8 cellular contexts compared by ENCODE assay signal in the genomic region with DNA sequence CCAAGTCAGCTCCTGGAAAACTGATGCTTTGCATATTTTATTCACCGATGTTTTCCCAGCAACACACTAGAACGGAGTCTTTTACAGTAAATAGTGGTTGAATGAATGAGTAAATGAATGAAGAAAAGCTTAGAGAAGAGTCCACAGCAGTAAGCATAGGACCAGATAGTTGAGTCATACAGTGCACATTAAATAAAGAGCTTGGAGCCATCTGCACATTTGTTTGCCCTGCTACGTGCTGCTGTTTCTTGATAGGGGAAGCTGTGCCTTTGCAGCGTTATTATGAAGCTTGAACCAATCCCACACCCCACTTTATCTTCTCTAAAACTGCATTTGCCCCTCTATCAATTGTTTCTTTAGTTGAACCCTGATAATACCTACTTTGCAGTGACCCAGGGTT. TPM values are rescaled to one million over a fixed set of nuclear protein-coding genes. Genes with fewer than 3 reads are reported as not detected.
A peak's percentile ranks its signal among the peaks of the same experiment; 100 is the strongest.
DNase-seq lines count a peak whose midpoint lies in the region; ATAC-seq, FAIRE-seq and TF ChIP-seq lines count a peak whose summit lies in the region.

No MANE protein-coding gene starts in this region.

- H3K4me2 ChIP-seq in astrocyte (ENCODE audit: low read length) (peak overlapping the region; percentile 91), mesenchymal stem cell (ENCODE audit: low read length, poor library complexity, severe bottlenecking) (peak overlapping the region; percentile 83)

- POLR2A ChIA-PET in AG04450 (lab: Yijun Ruan, JAX) (interaction anchor here (2.2 kb wide), 1 partner anchor 14 kb away, joined by 9 read pairs; no protein-coding TSS in a partner anchor), HEK293 (lab: Yijun Ruan, JAX) (interaction anchor here (1.0 to 1.8 kb wide), 3 partner anchors 8 to 15 kb away, joined by 3 to 8 read pairs (median 4); no protein-coding TSS in a partner anchor)

- H3K9ac ChIP-seq in astrocyte (ENCODE audit: low read length) (peak overlapping the region; percentile 97), mesenchymal stem cell (ENCODE audit: low read length) (peak overlapping the region; percentile 98)

- no peak overlapping the region for H3K23ac ChIP-seq in mesenchymal stem cell (ENCODE audit: low read length in 2 of 2)

- H3K27me3 ChIP-seq in AG04450 (ENCODE audit: control insufficient read depth, insufficient read depth, low read length) (no peaks in the 10 kb centered on the region), astrocyte (ENCODE audit: insufficient read depth, low read length) (no peaks in the 10 kb centered on the region), mesenchymal stem cell (ENCODE audit: control insufficient read depth in 1 of 2, insufficient read depth in 1 of 2, low read length in 2 of 2) (no peaks in the 10 kb centered on the region)

- no peak overlapping the region for H2BK15ac ChIP-seq in mesenchymal stem cell (ENCODE audit: low read depth, poor library complexity, severe bottlenecking)

- no peak overlapping the region for H2BK12ac ChIP-seq in mesenchymal stem cell (ENCODE audit: low read length in 2 of 2)

- 12% methylated on average over 3 of the region's 4 CpGs for WGBS in mesenchymal stem cell

- no peak overlapping the region for H2AFZ ChIP-seq in astrocyte (ENCODE audit: low read depth, low read length)
- H2AFZ ChIP-seq in mesenchymal stem cell (ENCODE audit: low read depth, low read length): no peak overlapping the region

- H3K9me3 ChIP-seq in AG04450 (ENCODE audit: control insufficient read depth, insufficient read depth, low read length): no peaks in the 10 kb centered on the region
- no peaks in the 10 kb centered on the region for H3K9me3 ChIP-seq in HEK293 (ENCODE audit: control insufficient read depth, insufficient read depth, low read depth, low read length)
- no peaks in the 10 kb centered on the region for H3K9me3 ChIP-seq in astrocyte (ENCODE audit: insufficient read depth, low read depth, low read length)
- H3K9me3 ChIP-seq in mesenchymal stem cell (ENCODE audit: control insufficient read depth, low read length): no peaks in the 10 kb centered on the region

- H2AK5ac ChIP-seq in mesenchymal stem cell (ENCODE audit: low read length, severe bottlenecking): no peak overlapping the region

- no peaks in the 10 kb centered on the region for H3K36me3 Mint-ChIP-seq in astrocyte (ENCODE audit: low read depth, unreplicated experiment)

- H3K36me3 ChIP-seq in HEK293 (ENCODE audit: control insufficient read depth in 2 of 2, insufficient read depth in 1 of 2, low read length in 2 of 2): peaks cover 0 to 9% of the 10 kb centered on the region in 2 experiments; a peak in 1 of 3 replicates
- H3K36me3 ChIP-seq in astrocyte (ENCODE audit: insufficient read depth, low read length): no peaks in the 10 kb centered on the region
- peaks cover 0 to 12% of the 10 kb centered on the region in 2 experiments for H3K36me3 ChIP-seq in mesenchymal stem cell (ENCODE audit: control insufficient read depth in 1 of 2, insufficient read depth in 2 of 2, low read depth in 1 of 2, low read length in 2 of 2)

- H3K27ac ChIP-seq in AG04450 (ENCODE audit: low read depth, low read length): no peak overlapping the region
- peak overlapping the region; percentile 93; the same call in 1 of the 2 replicates for H3K27ac ChIP-seq in HEK293 (ENCODE audit: extremely low read depth, low read depth, low read length)
- peak overlapping the region; percentile 92 for H3K27ac ChIP-seq in astrocyte (ENCODE audit: low read depth, low read length)
- H3K27ac ChIP-seq in mesenchymal stem cell (ENCODE audit: low read length, poor library complexity, severe bottlenecking): peak overlapping the region; percentile 99

- no peak for ATAC-seq in HG02840 (IDR thresholded peaks at IDR 0.05; ENCODE audit: low FRiP score, unreplicated experiment)
- no peak for ATAC-seq in HG03457 (IDR thresholded peaks at IDR 0.05; ENCODE audit: unreplicated experiment)

- no peak for FAIRE-seq in astrocyte (lab: Jason Lieb, UNC)

- H4K20me1 ChIP-seq in astrocyte (ENCODE audit: insufficient read depth, low read length): peaks cover 45% of the 10 kb centered on the region

- peaks cover 23% of the 10 kb centered on the region for H3K79me1 ChIP-seq in mesenchymal stem cell (replicated peaks; ENCODE audit: low read length, poor library complexity, severe bottlenecking)

- H3K27ac Mint-ChIP-seq in astrocyte (ENCODE audit: unreplicated experiment): peak overlapping the region; percentile 95

- H3K14ac ChIP-seq in mesenchymal stem cell (ENCODE audit: low read length in 2 of 2): no peak overlapping the region

- CTCF ChIA-PET in AG04450 (lab: Charles Lee): interaction anchor here (0.6 to 3.6 kb wide), 9 partner anchors 14 to 459 kb away, joined by 3 to 30 read pairs (median 7); no protein-coding TSS in a partner anchor
- CTCF ChIA-PET in HEK293 (lab: Yijun Ruan, JAX): interaction anchor here (0.5 to 3.0 kb wide), 4 partner anchors 15 to 247 kb away, joined by 3 to 17 read pairs (median 4); no protein-coding TSS in a partner anchor

- peaks cover 61% of the 10 kb centered on the region for H3K79me2 ChIP-seq in astrocyte (ENCODE audit: insufficient read depth, low read length)

- no peaks in the 10 kb centered on the region for H3K9me3 Mint-ChIP-seq in astrocyte (ENCODE audit: unreplicated experiment)

- no peaks in the 10 kb centered on the region for H3K27me3 Mint-ChIP-seq in astrocyte (ENCODE audit: low read depth, unreplicated experiment)

- TF ChIP-seq CTCF in AG04450 (IDR thresholded peaks at IDR 0.05; ENCODE audit: low read depth, low read length): no peak
- TF ChIP-seq CTCF in HEK293 (tag by site-specific recombination; IDR thresholded peaks at IDR 0.05): no peak
- TF ChIP-seq CTCF in astrocyte (IDR thresholded peaks at IDR 0.05; ENCODE audit: insufficient read depth, low read depth, low read length): no peak

- H3K4me3 ChIP-seq in AG04450 (ENCODE audit: low read depth, low read length): peak overlapping the region; percentile 92
- H3K4me3 ChIP-seq in HEK293 (ENCODE audit: low read depth, low read length): peak overlapping the region; percentile 97
- peak overlapping the region; percentile 85 for H3K4me3 ChIP-seq in astrocyte (ENCODE audit: insufficient read depth, low read depth, low read length)
- H3K4me3 ChIP-seq in mesenchymal stem cell (ENCODE audit: insufficient read depth in 1 of 2, low read depth in 1 of 2, low read length in 2 of 2): peak overlapping the region in 1 of 2 experiments; percentile 99

- no peak overlapping the region for H3K4ac ChIP-seq in mesenchymal stem cell (ENCODE audit: low read depth in 1 of 2, low read length in 2 of 2)

- H3K4me1 ChIP-seq in HEK293 (ENCODE audit: control insufficient read depth, insufficient read depth, low read length): peaks cover 4% of the 10 kb centered on the region; the same call in 1 of the 2 replicates
- peaks cover 9% of the 10 kb centered on the region for H3K4me1 ChIP-seq in astrocyte (ENCODE audit: insufficient read depth, low read length)
- H3K4me1 ChIP-seq in mesenchymal stem cell (ENCODE audit: control insufficient read depth, insufficient read depth, low read depth, low read length): peaks cover 1% of the 10 kb centered on the region

- peaks cover 5% of the 10 kb centered on the region for H3K4me1 Mint-ChIP-seq in astrocyte (ENCODE audit: low read depth, unreplicated experiment)

- DNase-seq in AG04450 (ENCODE audit: low read depth, low spot score) (no peak), astrocyte (ENCODE audit: low read depth) (no peak), mesenchymal stem cell (peak; percentile 37), inferior parietal cortex (ENCODE audit: extremely low spot score) (no peak)
- no peak for DNase-seq in stimulated activated CD8-positive, alpha-beta memory T cell treated with anti-CD3 and anti-CD28 coated beads, Interleukin-4, amount 100 ng/mL, for 48 hours

- H4K91ac ChIP-seq in mesenchymal stem cell (ENCODE audit: low read length): no peak overlapping the region

- no peak overlapping the region for H3K18ac ChIP-seq in mesenchymal stem cell (ENCODE audit: low read depth in 1 of 2, low read length in 2 of 2)

- no peak overlapping the region for H2BK5ac ChIP-seq in mesenchymal stem cell (ENCODE audit: low read depth, low read length, poor library complexity, severe bottlenecking)

- H3K4me3 Mint-ChIP-seq in astrocyte (ENCODE audit: unreplicated experiment): peak overlapping the region; percentile 99

- H4K8ac ChIP-seq in mesenchymal stem cell (ENCODE audit: low read length): no peak overlapping the region

- H2BK120ac ChIP-seq in mesenchymal stem cell (ENCODE audit: low read depth, low read length): no peak overlapping the region

TF ChIP-seq in HEK293, 187 proteins besides CTCF, POLR2A, EP300 and RAD21 (continues in another document):
- TF ChIP-seq SP7 (tag by site-specific recombination; IDR thresholded peaks at IDR 0.05) (no peak), ZNF266 (tag by site-specific recombination; IDR thresholded peaks at IDR 0.05; ENCODE audit: low read depth) (no peak), OVOL3 (tag by site-specific recombination; IDR thresholded peaks at IDR 0.05) (no peak), ZNF621 (tag by site-specific recombination; IDR thresholded peaks at IDR 0.05) (no peak), ZNF24 (tag by site-specific recombination; IDR thresholded peaks at IDR 0.05) (no peak), ZNF202 (tag by site-specific recombination; IDR thresholded peaks at IDR 0.05; ENCODE audit: borderline replicate concordance) (no peak), ZNF174 (tag by site-specific recombination; IDR thresholded peaks at IDR 0.05) (no peak), MYNN (tag by site-specific recombination; IDR thresholded peaks at IDR 0.05; ENCODE audit: borderline replicate concordance) (no peak), ZNF248 (tag by site-specific recombination; IDR thresholded peaks at IDR 0.05) (no peak), ZNF658 (tag by site-specific recombination; IDR thresholded peaks at IDR 0.05) (no peak), WT1 (tag by site-specific recombination; IDR thresholded peaks at IDR 0.05) (no peak), ZSCAN23 (tag by site-specific recombination; IDR thresholded peaks at IDR 0.05) (no peak), KLF1 (tag by site-specific recombination; IDR thresholded peaks at IDR 0.05) (no peak)
- TF ChIP-seq, protein P1, sequence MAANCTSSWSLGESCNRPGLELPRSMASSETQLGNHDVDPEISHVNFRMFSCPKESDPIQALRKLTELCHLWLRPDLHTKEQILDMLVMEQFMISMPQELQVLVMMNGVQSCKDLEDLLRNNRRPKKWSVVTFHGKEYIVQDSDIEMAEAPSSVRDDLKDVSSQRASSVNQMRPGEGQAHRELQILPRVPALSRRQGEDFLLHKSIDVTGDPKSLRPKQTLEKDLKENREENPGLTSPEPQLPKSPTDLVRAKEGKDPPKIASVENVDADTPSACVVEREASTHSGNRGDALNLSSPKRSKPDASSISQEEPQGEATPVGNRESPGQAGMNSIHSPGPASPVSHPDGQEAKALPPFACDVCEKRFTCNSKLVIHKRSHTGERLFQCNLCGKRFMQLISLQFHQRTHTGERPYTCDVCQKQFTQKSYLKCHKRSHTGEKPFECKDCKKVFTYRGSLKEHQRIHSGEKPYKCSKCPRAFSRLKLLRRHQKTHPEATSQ (tag by site-specific recombination; IDR thresholded peaks at IDR 0.05): no peak

RNA-seq across cellular contexts. Expression of a gene that starts 1.2 kb away (rescaled TPM):
- polyA plus RNA-seq in AG04450 (2011; rRNA removed): 11.4 and 19.6 TPM in 2 replicates
- 3.3 and 7.3 TPM in 2 replicates for polyA minus RNA-seq in AG04450 (2011; rRNA and poly(A)+ RNA removed)
- total RNA-seq in astrocyte: 15.5 and 21.6 TPM in 2 replicates
- 19.2 TPM for polyA plus RNA-seq in mesenchymal stem cell (2013, experiment 1 of 2)
- 21.0 TPM for polyA plus RNA-seq in mesenchymal stem cell (2013, experiment 2 of 2)
